Comparison of ENCODE assay signal across 10 cellular contexts in the genomic region with DNA sequence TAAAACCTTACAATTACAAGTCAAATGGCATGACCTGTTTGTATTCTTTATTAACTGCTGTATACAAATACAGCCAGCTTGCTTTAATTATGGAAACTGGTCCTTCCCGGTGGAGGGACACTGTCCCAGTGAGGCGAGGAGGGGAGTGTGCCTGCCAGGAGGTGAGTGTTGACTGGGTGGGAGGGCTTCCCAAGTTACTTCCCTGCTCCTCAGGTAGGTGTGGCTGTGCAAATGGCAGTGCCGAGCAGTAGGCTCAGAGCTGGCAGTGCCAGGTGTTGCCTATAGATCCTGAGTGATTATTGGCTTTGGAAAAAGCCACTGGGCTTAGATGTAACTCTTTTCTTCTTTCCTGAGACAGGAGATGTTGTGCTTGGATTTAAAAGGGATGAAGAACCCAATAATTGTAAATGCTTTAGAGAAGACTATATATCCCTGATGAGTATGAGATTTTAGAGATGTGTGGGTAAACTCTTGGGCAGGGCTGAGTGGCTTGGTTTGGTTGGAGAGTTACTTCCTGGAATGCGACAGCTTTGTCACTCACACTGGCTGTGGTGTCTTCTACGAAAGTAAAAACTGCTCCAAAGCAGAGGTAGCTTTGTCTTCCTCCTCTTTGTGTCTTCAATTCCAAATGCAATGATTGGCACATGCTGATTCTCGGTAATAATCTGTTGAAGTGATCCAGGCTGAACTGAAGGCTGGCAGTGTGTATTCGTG. TPM values are rescaled to one million over a fixed set of nuclear protein-coding genes. Genes with fewer than 3 reads are reported as not detected.
A peak's percentile ranks its signal among the peaks of the same experiment; 100 is the strongest.
DNase-seq lines count a peak whose midpoint lies in the region; ATAC-seq and TF ChIP-seq lines count a peak whose summit lies in the region.
"Had no signal": no experiment of that assay in that cellular context is flagged by ENCODE, and none has a peak within 500 bp of the region (broad histone marks: within the 10 kb centered on the region; RNA-seq: fewer than 3 reads in every experiment).

No MANE protein-coding gene starts in this region.

- TF ChIP-seq POLR2A in Peyer's patch (IDR thresholded peaks at IDR 0.05): no peak

- H3K4me1 Mint-ChIP-seq in HFFc6 (ENCODE audit: low read depth): peaks cover 46% of the 10 kb centered on the region
- H3K4me1 Mint-ChIP-seq in activated B cell treated with CpG ODN at 0.5 μM for 24 hours: peaks cover 7% of the 10 kb centered on the region

- ATAC-seq in activated B cell treated with CpG ODN at 0.5 μM for 24 hours (ENCODE audit: low read depth): no peak
- ATAC-seq in lower lobe of right lung: peak in 1 of 2 donors; percentile 23

- no peak for DNase-seq in HFFc6
- DNase-seq in activated B cell treated with CpG ODN at 0.5 μM for 24 hours: no peak
- DNase-seq in lower lobe of right lung: no peak
- no peak for DNase-seq in GM19238 (ENCODE audit: insufficient read length, low spot score)
- no peak for DNase-seq in Peyer's patch
- no peak for DNase-seq in NCI-H2227 (lab: John Stamatoyannopoulos, UW; ENCODE audit: unreplicated experiment)
- DNase-seq: NCI-H1436 treated with DMSO at 0.1 percent for 48 hours, NCI-H524 had no signal

- H3K9me3 Mint-ChIP-seq in HFFc6 (no peaks in the 10 kb centered on the region), activated B cell treated with CpG ODN at 0.5 μM for 24 hours (no peaks in the 10 kb centered on the region)

- H3K27me3 Mint-ChIP-seq in HFFc6 (ENCODE audit: insufficient read depth) (no peaks in the 10 kb centered on the region), activated B cell treated with CpG ODN at 0.5 μM for 24 hours (no peaks in the 10 kb centered on the region)
- H3K27me3 Mint-ChIP-seq: activated naive CD8-positive, alpha-beta T cell had no signal

- POLR2A ChIA-PET in activated B cell treated with CpG ODN at 0.5 μM for 24 hours (lab: Charles Lee): interaction anchor here (0.6 kb wide), 2 partner anchors 884 to 1624 kb away, joined by 3 to 5 read pairs; no protein-coding TSS in a partner anchor

- H3K4me3 Mint-ChIP-seq in HFFc6: no peak overlapping the region
- H3K4me3 Mint-ChIP-seq in activated B cell treated with CpG ODN at 0.5 μM for 24 hours: no peak overlapping the region
- H3K4me3 Mint-ChIP-seq: activated naive CD8-positive, alpha-beta T cell had no signal

- peaks cover 31% of the 10 kb centered on the region for H3K4me1 ChIP-seq in lower lobe of right lung
- H3K4me1 ChIP-seq in stomach smooth muscle (ENCODE audit: control insufficient read depth, insufficient read depth, low read length): peaks cover 4% of the 10 kb centered on the region
- no peaks in the 10 kb centered on the region for H3K4me1 ChIP-seq in Peyer's patch

- no peak overlapping the region for H3K9ac ChIP-seq in stomach smooth muscle (ENCODE audit: low read length in 2 of 2)

- H3K27ac ChIP-seq in lower lobe of right lung: peak overlapping the region; percentile 48
- H3K27ac ChIP-seq in stomach smooth muscle (ENCODE audit: low read length): peak overlapping the region; percentile 12
- peak overlapping the region in 2 of 4 donors; percentile 4 to 36 for H3K27ac ChIP-seq in Peyer's patch

- peaks cover 6% of the 10 kb centered on the region for H3K36me3 ChIP-seq in lower lobe of right lung
- peaks cover 0 to 3% of the 10 kb centered on the region in 2 donors for H3K36me3 ChIP-seq in stomach smooth muscle (ENCODE audit: control insufficient read depth in 2 of 2, insufficient read depth in 2 of 2, low read length in 2 of 2)
- peaks cover 0 to 1% (median 0%) of the 10 kb centered on the region in 3 donors for H3K36me3 ChIP-seq in Peyer's patch

- H3K4me3 ChIP-seq in lower lobe of right lung (no peak overlapping the region), stomach smooth muscle (ENCODE audit: low read length in 2 of 2) (no peak overlapping the region), Peyer's patch (no peak overlapping the region)

- H3K36me3 Mint-ChIP-seq in HFFc6 (ENCODE audit: low read depth) (peaks cover 48% of the 10 kb centered on the region; the same call in 1 of the 2 replicates), activated B cell treated with CpG ODN at 0.5 μM for 24 hours (ENCODE audit: low read depth) (no peaks in the 10 kb centered on the region)
- H3K36me3 Mint-ChIP-seq: activated naive CD8-positive, alpha-beta T cell had no signal

- CTCF ChIA-PET in activated B cell treated with CpG ODN at 0.5 μM for 24 hours (lab: Charles Lee): interaction anchor here (0.7 to 5.5 kb wide), 9 partner anchors 12 to 134 kb away, joined by 3 to 69 read pairs (median 5); a partner anchor contains a TSS

- H3K27me3 ChIP-seq in lower lobe of right lung (ENCODE audit: low read depth) (no peaks in the 10 kb centered on the region), stomach smooth muscle (ENCODE audit: control insufficient read depth in 1 of 2, insufficient read depth in 2 of 2, low read length in 2 of 2) (no peaks in the 10 kb centered on the region), Peyer's patch (no peaks in the 10 kb centered on the region)

- peak overlapping the region; percentile 73 for H3K27ac Mint-ChIP-seq in HFFc6
- H3K27ac Mint-ChIP-seq in activated B cell treated with CpG ODN at 0.5 μM for 24 hours: peak overlapping the region; percentile 41
- H3K27ac Mint-ChIP-seq: activated naive CD8-positive, alpha-beta T cell had no signal

- intact Hi-C loops in activated B cell treated with CpG ODN at 0.5 μM for 24 hours (cut with micrococcal nuclease) (loop anchor here (1.0 kb wide), 1 partner anchor 553 kb away; no protein-coding TSS in a partner anchor), lower lobe of right lung (cut with DNase I) (no loop called here)

- H3K9me3 ChIP-seq in lower lobe of right lung: no peaks in the 10 kb centered on the region
- no peaks in the 10 kb centered on the region for H3K9me3 ChIP-seq in stomach smooth muscle (ENCODE audit: control insufficient read depth in 2 of 2, low read length in 2 of 2)
- H3K9me3 ChIP-seq in Peyer's patch: no peaks in the 10 kb centered on the region

- TF ChIP-seq CTCF in HFFc6 (IDR thresholded peaks at IDR 0.05) (no peak), activated B cell treated with CpG ODN at 0.5 μM for 24 hours (IDR thresholded peaks at IDR 0.05) (no peak), lower lobe of right lung (IDR thresholded peaks at IDR 0.05) (no peak), Peyer's patch (IDR thresholded peaks at IDR 0.05) (no peak)

RNA-seq across cellular contexts. Expression of a gene that starts 43.7 kb away (rescaled TPM):
- total RNA-seq in HFFc6 (2021; fragmentation: NEBNext Ultra II Directional; extraction: Animal tissue kit (Norgen Biotek cat#: 25700)): 100 to 1,000 TPM; 139 to 183 (median 150) TPM
- total RNA-seq in activated B cell treated with CpG ODN at 0.5 μM for 24 hours (55.4 and 60.2 TPM in 2 replicates), lower lobe of right lung (115 TPM), Peyer's patch (100 to 1,000 TPM; 126 to 311 (median 181) TPM)

RNA-seq across cellular contexts. Expression of a gene that starts 47.7 kb away (rescaled TPM):
- total RNA-seq in HFFc6 (2021; fragmentation: NEBNext Ultra II Directional; extraction: Animal tissue kit (Norgen Biotek cat#: 25700)): 100 to 1,000 TPM; 110 to 184 (median 160) TPM
- 3.3 and 5.0 TPM in 2 replicates for total RNA-seq in activated B cell treated with CpG ODN at 0.5 μM for 24 hours
- total RNA-seq in lower lobe of right lung: 51.7 TPM
- 10 to 100 TPM; 40.1 to 95.7 (median 71.0) TPM for total RNA-seq in Peyer's patch
